In the genomic region with DNA sequence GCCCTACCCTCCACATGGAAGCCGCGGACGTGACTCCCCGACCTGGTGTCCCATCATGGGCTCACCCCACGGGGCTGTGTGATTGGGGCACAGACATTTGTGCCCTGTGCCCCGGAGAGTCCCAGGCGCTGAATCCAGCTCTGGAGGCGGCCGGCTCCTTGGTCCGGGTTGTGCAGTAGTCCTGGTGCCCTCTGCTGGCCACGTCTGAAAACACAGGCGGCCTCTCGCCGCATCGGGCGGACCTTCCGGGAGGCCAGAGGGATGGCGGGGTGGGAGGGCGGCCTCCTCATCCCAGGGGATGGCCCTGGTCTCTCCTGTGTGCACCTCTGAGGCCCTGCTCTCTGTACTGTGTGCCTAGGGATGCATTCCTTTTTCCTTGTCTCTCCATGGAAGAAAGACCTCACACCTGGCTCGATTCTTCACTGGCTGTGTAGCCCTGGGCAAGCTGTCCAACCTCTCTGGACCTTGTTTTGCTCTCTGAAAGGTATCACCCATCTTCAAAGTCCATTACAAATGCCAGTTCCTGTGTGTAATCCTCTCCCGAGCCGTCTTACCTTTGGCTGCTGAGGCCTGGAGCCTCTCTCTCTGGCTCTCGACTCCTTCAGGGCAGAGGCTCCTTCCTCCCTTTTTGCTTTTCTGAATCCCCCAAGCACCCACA, we compare ENCODE assay signal across 8 cellular contexts. TPM values are rescaled to one million over a fixed set of nuclear protein-coding genes. Genes with fewer than 3 reads are reported as not detected.
DNase-seq lines count a peak whose midpoint lies in the region; ATAC-seq and TF ChIP-seq lines count a peak whose summit lies in the region.

No MANE protein-coding gene starts in this region.

- no peaks in the 10 kb centered on the region for H3F3A ChIP-seq in PC-9 (ENCODE audit: insufficient read depth, low read depth)

- BruUV-seq in PC-9 (replicated peaks; lab: Mats Ljungman, UMichigan) = no TSS peak

- ATAC-seq in HG03575 (IDR thresholded peaks at IDR 0.05; ENCODE audit: extremely low read depth, insufficient number of reproducible peaks, low FRiP score, unreplicated experiment) (peak; percentile 49), sciatic nerve (peak; percentile 75)

- peak; percentile 47 for DNase-seq in DMS53 treated with DMSO at 0.1 percent for 48 hours (lab: John Stamatoyannopoulos, UW; ENCODE audit: unreplicated experiment)
- peak; percentile 82 for DNase-seq in GM20000 (ENCODE audit: low spot score)
- peak in 1 of 2 experiments; percentile 56 for DNase-seq in PC-9
- peak; percentile 27 for DNase-seq in amniotic epithelial cell (ENCODE audit: low read depth)
- DNase-seq in right atrium auricular region (ENCODE audit: low spot score) = peak; percentile 76
- peak; percentile 84 for DNase-seq in sciatic nerve (ENCODE audit: low spot score)
- no peak for DNase-seq in T-helper 9 cell

- H3K27ac ChIP-seq in PC-9 (no peak overlapping the region), right atrium auricular region (no peak overlapping the region)

- no peaks in the 10 kb centered on the region for H3K36me3 ChIP-seq in PC-9 (ENCODE audit: low read depth)
- no peaks in the 10 kb centered on the region for H3K36me3 ChIP-seq in right atrium auricular region

- CTCF ChIA-PET in PC-9 (lab: Charles Lee) = no interaction called here

- H3K4me1 ChIP-seq in PC-9 (replicated peaks; ENCODE audit: insufficient read depth) = no peaks in the 10 kb centered on the region
- H3K4me1 ChIP-seq in right atrium auricular region = peaks cover 0 to 4% of the 10 kb centered on the region in 2 donors

- no peaks in the 10 kb centered on the region for H3K79me2 ChIP-seq in PC-9 (ENCODE audit: low read depth)

- no peak overlapping the region for H3K4me3 ChIP-seq in PC-9
- H3K4me3 ChIP-seq in right atrium auricular region = no peak overlapping the region

- H2AFZ ChIP-seq in PC-9 = no peak overlapping the region

- TF ChIP-seq CTCF in GM20000 (IDR thresholded peaks at IDR 0.05; ENCODE audit: extremely low read depth, missing control alignments) = peak; percentile 75
- peak; percentile 77 for TF ChIP-seq CTCF in PC-9 (conservative IDR thresholded peaks at IDR 0.05)
- TF ChIP-seq CTCF in right atrium auricular region (IDR thresholded peaks at IDR 0.05) = peak; percentile 90 to 91

- H3K4me2 ChIP-seq in PC-9 = no peak overlapping the region

- no peaks in the 10 kb centered on the region for H4K20me1 ChIP-seq in PC-9 (ENCODE audit: insufficient read depth)

- H3K9me2 ChIP-seq in PC-9 (ENCODE audit: insufficient read depth) = no peaks in the 10 kb centered on the region

- H3K27me3 ChIP-seq in PC-9 (ENCODE audit: insufficient read depth, low read depth) = peaks cover 66% of the 10 kb centered on the region
- H3K27me3 ChIP-seq in right atrium auricular region = peaks cover 0 to 5% of the 10 kb centered on the region in 2 donors

- intact Hi-C loops in PC-9 (cut with micrococcal nuclease; ENCODE audit: unreplicated experiment) = loop anchor here (1.0 to 5.0 kb wide), 2 partner anchors 152 to 521 kb away; no protein-coding TSS in a partner anchor
- intact Hi-C loops in sciatic nerve (cut with DNase I) = loop anchor here (10.0 kb wide), 1 partner anchor 193 kb away; no protein-coding TSS in a partner anchor

- no peaks in the 10 kb centered on the region for H3K9me3 ChIP-seq in PC-9 (ENCODE audit: insufficient read depth, low read depth)
- H3K9me3 ChIP-seq in right atrium auricular region = no peaks in the 10 kb centered on the region

- POLR2A ChIA-PET in PC-9 (lab: Charles Lee; ENCODE audit: unreplicated experiment) = no interaction called here

RNA-seq across cellular contexts. Expression of gene CELF4, which starts 27.6 kb away (rescaled TPM):
- total RNA-seq in PC-9 (2021) (1.2 and 1.9 TPM in 2 replicates), right atrium auricular region (1 to 10 TPM in 1 of 2 donors, under 1 TPM in 1; 0.22 to 3.9 TPM), sciatic nerve (0.45 TPM)
